8 cellular contexts compared by ENCODE assay signal in the genomic region with DNA sequence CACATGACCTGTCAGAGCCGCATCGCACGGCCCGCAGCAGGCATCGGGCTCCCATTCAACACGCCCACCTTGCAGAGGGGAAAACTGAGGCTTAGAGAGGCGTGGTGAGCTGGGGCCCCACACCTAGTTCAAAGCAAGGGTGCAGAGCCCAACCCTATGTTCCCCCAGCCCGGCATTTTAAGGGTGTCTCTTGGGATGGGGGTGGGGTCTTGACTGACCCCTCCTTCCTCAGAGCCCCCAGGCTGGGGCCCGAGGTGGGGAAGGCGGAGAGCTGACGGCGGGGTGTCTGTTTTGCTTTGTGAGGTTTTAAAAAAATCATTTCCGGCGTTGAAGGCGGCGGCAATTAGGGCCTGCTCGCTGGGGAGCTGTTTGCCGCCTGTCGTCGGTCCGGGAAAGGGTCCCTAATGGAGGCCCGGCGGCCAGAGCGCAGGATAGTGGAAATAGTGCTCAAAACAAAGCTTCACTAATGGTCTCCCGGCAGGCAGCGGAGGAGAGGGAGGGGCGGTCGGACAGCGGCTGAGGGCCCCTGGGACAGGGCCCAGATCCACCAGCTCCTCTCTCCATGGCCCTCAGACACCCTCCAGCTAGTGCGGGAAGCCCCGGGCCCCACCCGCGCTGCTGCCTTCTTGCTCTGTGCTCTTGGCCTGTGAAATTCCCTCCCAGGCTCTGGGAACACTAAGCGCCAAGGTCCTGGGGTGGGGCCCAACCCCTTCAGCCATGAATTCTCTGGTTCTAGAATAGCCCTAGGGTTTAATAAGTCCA. TPM values are rescaled to one million over a fixed set of nuclear protein-coding genes. Genes with fewer than 3 reads are reported as not detected.
DNase-seq lines count a peak whose midpoint lies in the region; ATAC-seq and TF ChIP-seq lines count a peak whose summit lies in the region.

No MANE protein-coding gene starts in this region.

- DNase-seq in Caco-2 (no peak), NCI-H2171 (lab: John Stamatoyannopoulos, UW) (peak; percentile 69), colonic mucosa (no peak), natural killer cell (peak; percentile 38), NCI-H2029 (lab: John Stamatoyannopoulos, UW) (no peak), SKM-1 treated with dmso at 0.1 percent for 144 hours (lab: John Stamatoyannopoulos, UW; ENCODE audit: unreplicated experiment) (no peak)

- POLR2A ChIA-PET in Caco-2 (lab: Charles Lee) = no interaction called here

- no peak for TF ChIP-seq CTCF in Caco-2 (IDR thresholded peaks at IDR 0.05; ENCODE audit: insufficient read depth in 1 of 2, low read depth in 1 of 2, low read length in 1 of 2, severe bottlenecking in 1 of 2, unreplicated experiment in 1 of 2)
- no peak for TF ChIP-seq CTCF in colonic mucosa (IDR thresholded peaks at IDR 0.05)
- TF ChIP-seq CTCF in natural killer cell (IDR thresholded peaks at IDR 0.05) = no peak

- H3K9me3 ChIP-seq in Caco-2 (no peaks in the 10 kb centered on the region), colonic mucosa (no peaks in the 10 kb centered on the region)

- ATAC-seq in natural killer cell (peak; percentile 69 to 78 (median 74)), GM21423 (IDR thresholded peaks at IDR 0.05; ENCODE audit: unreplicated experiment) (no peak), GM21529 (IDR thresholded peaks at IDR 0.05; ENCODE audit: unreplicated experiment) (no peak)

- H3K36me3 ChIP-seq in Caco-2 (ENCODE audit: control insufficient read depth, insufficient read depth, low read length) (no peaks in the 10 kb centered on the region), colonic mucosa (no peaks in the 10 kb centered on the region)

- H3K36me3 Mint-ChIP-seq in Caco-2 (ENCODE audit: insufficient read depth, unreplicated experiment) = no peaks in the 10 kb centered on the region
- no peaks in the 10 kb centered on the region for H3K36me3 Mint-ChIP-seq in natural killer cell

- no peak overlapping the region for H3K9ac ChIP-seq in colonic mucosa (ENCODE audit: low read depth in 2 of 2, low read length in 2 of 2)

- intact Hi-C loops in Caco-2 (cut with micrococcal nuclease; ENCODE audit: unreplicated experiment) (no loop called here), colonic mucosa (cut with DNase I) (no loop called here), natural killer cell (cut with micrococcal nuclease) (loop anchor here (5.0 kb wide), 1 partner anchor 77 kb away; no protein-coding TSS in a partner anchor)

- H3K27ac Mint-ChIP-seq in Caco-2 (ENCODE audit: unreplicated experiment) (no peak overlapping the region), natural killer cell (peak overlapping the region; percentile 62 to 88)

- H3K4me3 Mint-ChIP-seq in Caco-2 (ENCODE audit: unreplicated experiment) = peak overlapping the region; percentile 50
- peak overlapping the region; percentile 49 for H3K4me3 Mint-ChIP-seq in natural killer cell

- H3K27me3 Mint-ChIP-seq in Caco-2 (ENCODE audit: insufficient read depth, unreplicated experiment) (peaks cover 21% of the 10 kb centered on the region), natural killer cell (ENCODE audit: low read depth in 2 of 2) (peaks cover 22 to 42% of the 10 kb centered on the region in 2 donors)

- H3K4me3 ChIP-seq in Caco-2 (ENCODE audit: low read depth, low read length) (0 out of 2 replicates have a peak overlapping the region, but pooled peaks have one; percentile 10), colonic mucosa (peak overlapping the region; percentile 11)

- CTCF ChIA-PET in Caco-2 (lab: Charles Lee) = interaction anchor here (0.7 to 1.1 kb wide), 3 partner anchors 9 to 78 kb away, joined by 3 to 8 read pairs (median 5); no protein-coding TSS in a partner anchor

- H3K9me3 Mint-ChIP-seq in Caco-2 (ENCODE audit: unreplicated experiment) = no peaks in the 10 kb centered on the region
- no peaks in the 10 kb centered on the region for H3K9me3 Mint-ChIP-seq in natural killer cell

- H3K4me1 Mint-ChIP-seq in Caco-2 (ENCODE audit: low read depth, unreplicated experiment) (peaks cover 8% of the 10 kb centered on the region), natural killer cell (peaks cover 19 to 53% of the 10 kb centered on the region in 2 donors)

- no TSS peak for BruUV-seq in Caco-2 (replicated peaks; lab: Mats Ljungman, UMichigan)

- H3K27ac ChIP-seq in colonic mucosa = no peak overlapping the region

- H3K27me3 ChIP-seq in Caco-2 (replicated peaks; ENCODE audit: control insufficient read depth, insufficient read depth, low read length) = no peaks in the 10 kb centered on the region; the same call in 1 of the 2 replicates
- peaks cover 25% of the 10 kb centered on the region for H3K27me3 ChIP-seq in colonic mucosa

- H3K4me1 ChIP-seq in Caco-2 (no peaks in the 10 kb centered on the region), colonic mucosa (no peaks in the 10 kb centered on the region)

RNA-seq across cellular contexts. Expression of a gene that starts 11.9 kb away (rescaled TPM):
- 0.16 TPM in 1 of 2 replicates, not detected in the other for total RNA-seq in Caco-2 (2022)
- total RNA-seq in colonic mucosa = 1 to 10 TPM; 1.4 to 1.5 TPM
- under 1 TPM in 1 of 3 donors, not detected in 2; 0.18 TPM for total RNA-seq in natural killer cell

Comparison
In these comparisons a context has a peak if more than half of its experiments do, and no peak if none do; other contexts are left out.
1. DNase-seq: peak in NCI-H2171 (single experiment) and natural killer cell (single experiment); none in Caco-2 (0 of 2), colonic mucosa (single experiment), NCI-H2029 (single experiment) and SKM-1 treated with dmso at 0.1 percent for 144 hours (single experiment).
2. ATAC-seq: peak in natural killer cell (3 of 3); none in GM21423 (single experiment) and GM21529 (single experiment).